ENCODE assay signal across 18 cellular contexts in genomic region chrX:107135965-107136307, GRCh38. TPM values are rescaled to one million over a fixed set of nuclear protein-coding genes. Genes with fewer than 3 reads are reported as not detected.
DNase-seq lines count a peak whose midpoint lies in the region; ATAC-seq and TF ChIP-seq lines count a peak whose summit lies in the region.
"Had no signal": no experiment of that assay in that cellular context is flagged by ENCODE, and none has a peak within 500 bp of the region (broad histone marks: within the 10 kb centered on the region; RNA-seq: fewer than 3 reads in every experiment).

No MANE protein-coding gene starts in this region.

- no peaks in the 10 kb centered on the region for H3K27me3 Mint-ChIP-seq in activated CD4-positive, alpha-beta memory T cell treated with anti-CD3 and anti-CD28 coated beads, Interleukin-2, amount 10 ng/mL, durations not matched to agents 7 days and 5 days
- no peaks in the 10 kb centered on the region for H3K27me3 Mint-ChIP-seq in activated CD4-positive, alpha-beta memory T cell treated with anti-CD3 and anti-CD28 coated beads for 36 hours
- H3K27me3 Mint-ChIP-seq in CD14-positive monocyte (ENCODE audit: low read depth in 3 of 3): peaks cover 0 to 10% (median 0%) of the 10 kb centered on the region in 3 donors
- no peaks in the 10 kb centered on the region for H3K27me3 Mint-ChIP-seq in activated CD8-positive, alpha-beta T cell treated with anti-CD3 and anti-CD28 coated beads, Interleukin-2, amount 10 ng/mL, durations not matched to agents 7 days and 5 days (ENCODE audit: low read depth)
- H3K27me3 Mint-ChIP-seq: progenitor cell of endocrine pancreas had no signal

- no peak for TF ChIP-seq CTCF in CD14-positive monocyte (IDR thresholded peaks at IDR 0.05)
- no peak for TF ChIP-seq CTCF in foreskin keratinocyte (conservative IDR thresholded peaks at IDR 0.05)

- no peak for DNase-seq in activated CD4-positive, alpha-beta memory T cell treated with anti-CD3 and anti-CD28 coated beads, Interleukin-2, amount 10 ng/mL, durations not matched to agents 7 days and 5 days
- no peak for DNase-seq in activated CD4-positive, alpha-beta memory T cell treated with anti-CD3 and anti-CD28 coated beads for 36 hours
- DNase-seq in CD14-positive monocyte (ENCODE audit: low spot score) (no peak), foreskin keratinocyte (no peak), NCI-H146 (lab: John Stamatoyannopoulos, UW) (no peak), kidney tubule cell (ENCODE audit: low spot score) (no peak)
- no peak for DNase-seq in activated CD8-positive, alpha-beta T cell treated with anti-CD3 and anti-CD28 coated beads, Interleukin-2, amount 10 ng/mL, durations not matched to agents 7 days and 5 days
- DNase-seq: effector CD4-positive, alpha-beta T cell; NCI-H1694; NCI-H2227 treated with DMSO at 0.1 percent for 48 hours; T1000 had no signal

- intact Hi-C loops in activated CD4-positive, alpha-beta memory T cell treated with anti-CD3 and anti-CD28 coated beads for 36 hours (cut with micrococcal nuclease): no loop called here
- intact Hi-C loops in CD14-positive monocyte (cut with micrococcal nuclease): no loop called here

- H3K36me3 Mint-ChIP-seq in activated CD4-positive, alpha-beta memory T cell treated with anti-CD3 and anti-CD28 coated beads, Interleukin-2, amount 10 ng/mL, durations not matched to agents 7 days and 5 days (ENCODE audit: low read depth): peaks cover 6% of the 10 kb centered on the region
- H3K36me3 Mint-ChIP-seq in activated CD4-positive, alpha-beta memory T cell treated with anti-CD3 and anti-CD28 coated beads for 36 hours: no peaks in the 10 kb centered on the region
- H3K36me3 Mint-ChIP-seq in CD14-positive monocyte: no peaks in the 10 kb centered on the region
- no peaks in the 10 kb centered on the region for H3K36me3 Mint-ChIP-seq in activated CD8-positive, alpha-beta T cell treated with anti-CD3 and anti-CD28 coated beads, Interleukin-2, amount 10 ng/mL, durations not matched to agents 7 days and 5 days (ENCODE audit: low read depth)
- H3K36me3 Mint-ChIP-seq: CD8-positive, alpha-beta T cell had no signal

- peaks cover 14% of the 10 kb centered on the region for H3K4me1 ChIP-seq in foreskin keratinocyte
- H3K4me1 ChIP-seq: esophagus muscularis mucosa, Peyer's patch had no signal

- no peaks in the 10 kb centered on the region for H3K27me3 ChIP-seq in foreskin keratinocyte
- H3K27me3 ChIP-seq: esophagus muscularis mucosa, Peyer's patch had no signal

- peak overlapping the region; percentile 34 for H3K4me3 Mint-ChIP-seq in activated CD4-positive, alpha-beta memory T cell treated with anti-CD3 and anti-CD28 coated beads, Interleukin-2, amount 10 ng/mL, durations not matched to agents 7 days and 5 days
- no peak overlapping the region for H3K4me3 Mint-ChIP-seq in activated CD4-positive, alpha-beta memory T cell treated with anti-CD3 and anti-CD28 coated beads for 36 hours
- peak overlapping the region in 1 of 2 donors; percentile 67 for H3K4me3 Mint-ChIP-seq in CD14-positive monocyte
- no peak overlapping the region for H3K4me3 Mint-ChIP-seq in activated CD8-positive, alpha-beta T cell treated with anti-CD3 and anti-CD28 coated beads, Interleukin-2, amount 10 ng/mL, durations not matched to agents 7 days and 5 days
- H3K4me3 Mint-ChIP-seq: CD8-positive, alpha-beta T cell; neural crest cell had no signal

- POLR2A ChIA-PET in activated CD4-positive, alpha-beta memory T cell treated with anti-CD3 and anti-CD28 coated beads, Interleukin-2, amount 10 ng/mL, durations not matched to agents 7 days and 5 days (lab: Charles Lee): interaction anchor here (2.2 kb wide), 1 partner anchor 17 kb away, joined by 5 read pairs; the partner anchor contains the start of gene RBM41
- POLR2A ChIA-PET in activated CD4-positive, alpha-beta memory T cell treated with anti-CD3 and anti-CD28 coated beads for 36 hours (lab: Charles Lee): no interaction called here
- POLR2A ChIA-PET in activated CD8-positive, alpha-beta T cell treated with anti-CD3 and anti-CD28 coated beads, Interleukin-2, amount 10 ng/mL, durations not matched to agents 7 days and 5 days (lab: Charles Lee): no interaction called here

- CTCF ChIA-PET in activated CD4-positive, alpha-beta memory T cell treated with anti-CD3 and anti-CD28 coated beads, Interleukin-2, amount 10 ng/mL, durations not matched to agents 7 days and 5 days (lab: Charles Lee): no interaction called here
- CTCF ChIA-PET in activated CD4-positive, alpha-beta memory T cell treated with anti-CD3 and anti-CD28 coated beads for 36 hours (lab: Charles Lee): no interaction called here
- CTCF ChIA-PET in activated CD8-positive, alpha-beta T cell treated with anti-CD3 and anti-CD28 coated beads, Interleukin-2, amount 10 ng/mL, durations not matched to agents 7 days and 5 days (lab: Charles Lee): no interaction called here

- H3K27ac ChIP-seq in foreskin keratinocyte: peak overlapping the region; percentile 88
- H3K27ac ChIP-seq: esophagus muscularis mucosa, Peyer's patch had no signal

- peaks cover 14% of the 10 kb centered on the region for H3K4me1 Mint-ChIP-seq in activated CD4-positive, alpha-beta memory T cell treated with anti-CD3 and anti-CD28 coated beads, Interleukin-2, amount 10 ng/mL, durations not matched to agents 7 days and 5 days
- peaks cover 8% of the 10 kb centered on the region for H3K4me1 Mint-ChIP-seq in activated CD4-positive, alpha-beta memory T cell treated with anti-CD3 and anti-CD28 coated beads for 36 hours (ENCODE audit: low read depth)
- H3K4me1 Mint-ChIP-seq in CD14-positive monocyte: peaks cover 13% of the 10 kb centered on the region
- H3K4me1 Mint-ChIP-seq in activated CD8-positive, alpha-beta T cell treated with anti-CD3 and anti-CD28 coated beads, Interleukin-2, amount 10 ng/mL, durations not matched to agents 7 days and 5 days (ENCODE audit: low read depth): peaks cover 10% of the 10 kb centered on the region

- no peaks in the 10 kb centered on the region for H3K9me3 Mint-ChIP-seq in activated CD4-positive, alpha-beta memory T cell treated with anti-CD3 and anti-CD28 coated beads, Interleukin-2, amount 10 ng/mL, durations not matched to agents 7 days and 5 days
- no peaks in the 10 kb centered on the region for H3K9me3 Mint-ChIP-seq in activated CD4-positive, alpha-beta memory T cell treated with anti-CD3 and anti-CD28 coated beads for 36 hours
- H3K9me3 Mint-ChIP-seq in CD14-positive monocyte: peaks cover 0 to 5% (median 0%) of the 10 kb centered on the region in 7 donors
- H3K9me3 Mint-ChIP-seq in activated CD8-positive, alpha-beta T cell treated with anti-CD3 and anti-CD28 coated beads, Interleukin-2, amount 10 ng/mL, durations not matched to agents 7 days and 5 days (ENCODE audit: insufficient read depth): no peaks in the 10 kb centered on the region
- H3K9me3 Mint-ChIP-seq: CD8-positive, alpha-beta T cell had no signal

- peak overlapping the region; percentile 91 for H3K27ac Mint-ChIP-seq in activated CD4-positive, alpha-beta memory T cell treated with anti-CD3 and anti-CD28 coated beads, Interleukin-2, amount 10 ng/mL, durations not matched to agents 7 days and 5 days
- H3K27ac Mint-ChIP-seq in activated CD4-positive, alpha-beta memory T cell treated with anti-CD3 and anti-CD28 coated beads for 36 hours: no peak overlapping the region
- H3K27ac Mint-ChIP-seq in CD14-positive monocyte: peak overlapping the region in 5 of 7 donors; percentile 6 to 76 (median 30)
- peak overlapping the region; percentile 58 for H3K27ac Mint-ChIP-seq in activated CD8-positive, alpha-beta T cell treated with anti-CD3 and anti-CD28 coated beads, Interleukin-2, amount 10 ng/mL, durations not matched to agents 7 days and 5 days
- H3K27ac Mint-ChIP-seq: CD8-positive, alpha-beta T cell; progenitor cell of endocrine pancreas had no signal

- no peak for ATAC-seq in activated CD8-positive, alpha-beta T cell treated with anti-CD3 and anti-CD28 coated beads, Interleukin-2, amount 10 ng/mL, durations not matched to agents 7 days and 5 days
- no peak for ATAC-seq in foreskin keratinocyte
- ATAC-seq in HG02642 (IDR thresholded peaks at IDR 0.05; ENCODE audit: poor library complexity, unreplicated experiment): no peak
- ATAC-seq: CD8-positive, alpha-beta T cell; left lobe of liver had no signal

RNA-seq across cellular contexts. Expression of gene RBM41, which starts 17.3 kb away (rescaled TPM):
- total RNA-seq in activated CD4-positive, alpha-beta memory T cell treated with anti-CD3 and anti-CD28 coated beads, Interleukin-2, amount 10 ng/mL, durations not matched to agents 7 days and 5 days: 10 to 100 TPM; 15.7 to 20.2 TPM
- 10 to 100 TPM in 1 of 2 experiments, 1 to 10 TPM in 1; 9.5 to 11.4 TPM for total RNA-seq in activated CD4-positive, alpha-beta memory T cell treated with anti-CD3 and anti-CD28 coated beads for 36 hours
- polyA plus RNA-seq in CD14-positive monocyte (1 to 10 TPM; 8.6 to 9.5 TPM), foreskin keratinocyte (3.5 and 4.0 TPM in 2 replicates)
- 10 to 100 TPM; 12.9 to 15.2 TPM for total RNA-seq in activated CD8-positive, alpha-beta T cell treated with anti-CD3 and anti-CD28 coated beads, Interleukin-2, amount 10 ng/mL, durations not matched to agents 7 days and 5 days
- total RNA-seq in foreskin keratinocyte: 16.0 and 16.5 TPM in 2 replicates
